In genomic region chr19:1247747-1248453, GRCh38 we compare ENCODE assay signal across 8 cellular contexts. TPM values are rescaled to one million over a fixed set of nuclear protein-coding genes. Genes with fewer than 3 reads are reported as not detected.
A peak's percentile ranks its signal among the peaks of the same experiment; 100 is the strongest.
DNase-seq lines count a peak whose midpoint lies in the region; ATAC-seq and TF ChIP-seq lines count a peak whose summit lies in the region.

No MANE protein-coding gene starts in this region.

- peak overlapping the region; percentile 29 for H3K27ac Mint-ChIP-seq in activated T-helper 1 cell treated with anti-CD3 and anti-CD28 coated beads, Interleukin-12 subunit alpha, Interleukin-12 subunit beta, Interleukin-2, Interleukin-4 antibody, amounts not matched to agents 30 ng/mL and 10 ng/mL and 1 ng/mL, durations not matched to agents 14 hours and 24 hours and 36 hours

- no peak overlapping the region for H3K27ac ChIP-seq in foreskin keratinocyte
- peak overlapping the region; percentile 82 for H3K27ac ChIP-seq in osteoblast (ENCODE audit: low read depth, low read length)

- peaks cover 4% of the 10 kb centered on the region for H3K4me1 Mint-ChIP-seq in activated T-helper 1 cell treated with anti-CD3 and anti-CD28 coated beads, Interleukin-12 subunit alpha, Interleukin-12 subunit beta, Interleukin-2, Interleukin-4 antibody, amounts not matched to agents 30 ng/mL and 10 ng/mL and 1 ng/mL, durations not matched to agents 14 hours and 24 hours and 36 hours (ENCODE audit: low read depth)

- H3K27me3 Mint-ChIP-seq in activated T-helper 1 cell treated with anti-CD3 and anti-CD28 coated beads, Interleukin-12 subunit alpha, Interleukin-12 subunit beta, Interleukin-2, Interleukin-4 antibody, amounts not matched to agents 30 ng/mL and 10 ng/mL and 1 ng/mL, durations not matched to agents 14 hours and 24 hours and 36 hours (ENCODE audit: insufficient read depth) = no peaks in the 10 kb centered on the region

- TF ChIP-seq CTCF in AG04449 (IDR thresholded peaks at IDR 0.05; ENCODE audit: insufficient read depth, low read length, missing control alignments) (peak; percentile 58), foreskin keratinocyte (conservative IDR thresholded peaks at IDR 0.05) (peak; percentile 34), osteoblast (IDR thresholded peaks at IDR 0.05; ENCODE audit: extremely low read depth, low read depth, low read length) (peak; percentile 25)

- H3K27me3 ChIP-seq in NT2/D1 (ENCODE audit: insufficient read depth, insufficient read length) (no peaks in the 10 kb centered on the region), foreskin keratinocyte (no peaks in the 10 kb centered on the region), osteoblast (ENCODE audit: insufficient read depth, low read length) (no peaks in the 10 kb centered on the region)

- H4K20me1 ChIP-seq in osteoblast (ENCODE audit: insufficient read depth, low read length) = peaks cover 26% of the 10 kb centered on the region

- peak overlapping the region; percentile 65 for H2AFZ ChIP-seq in osteoblast (ENCODE audit: low read length)

- H3K9me3 ChIP-seq in NT2/D1 (ENCODE audit: insufficient read depth, low read length) (no peaks in the 10 kb centered on the region), osteoblast (ENCODE audit: low read depth, low read length) (no peaks in the 10 kb centered on the region)

- peak overlapping the region; percentile 76 for H3K4me3 ChIP-seq in AG04449 (ENCODE audit: low read depth, low read length)
- H3K4me3 ChIP-seq in NT2/D1 (ENCODE audit: insufficient read length, low read depth) = peak overlapping the region; percentile 74
- peak overlapping the region; percentile 83 for H3K4me3 ChIP-seq in osteoblast (ENCODE audit: insufficient read depth, low read length)

- H3K9ac ChIP-seq in NT2/D1 (ENCODE audit: insufficient read length, low read depth) = peak overlapping the region; percentile 69

- H3K4me3 Mint-ChIP-seq in activated T-helper 1 cell treated with anti-CD3 and anti-CD28 coated beads, Interleukin-12 subunit alpha, Interleukin-12 subunit beta, Interleukin-2, Interleukin-4 antibody, amounts not matched to agents 30 ng/mL and 10 ng/mL and 1 ng/mL, durations not matched to agents 14 hours and 24 hours and 36 hours = no peak overlapping the region

- H3K4me1 ChIP-seq in NT2/D1 (ENCODE audit: insufficient read depth, insufficient read length) (peaks cover 24% of the 10 kb centered on the region), foreskin keratinocyte (no peaks in the 10 kb centered on the region), osteoblast (ENCODE audit: insufficient read depth, low read length) (peaks cover 18% of the 10 kb centered on the region)

- H3K4me2 ChIP-seq in osteoblast (ENCODE audit: insufficient read depth, low read length) = peak overlapping the region; percentile 76

- DNase-seq in AG04449 (ENCODE audit: low read depth, low spot score) (no peak), NT2/D1 (ENCODE audit: low read depth, low spot score) (no peak), foreskin keratinocyte (peak; percentile 30 to 60), osteoblast (ENCODE audit: insufficient read length, low spot score, missing footprints) (peak; percentile 96), hippocampal formation (lab: John Stamatoyannopoulos, UW) (no peak), NCI-H1694 treated with DMSO at 0.1 percent for 48 hours (lab: John Stamatoyannopoulos, UW) (no peak)
- peak; percentile 72 for DNase-seq in activated T-helper 1 cell treated with anti-CD3 and anti-CD28 coated beads, Interleukin-12 subunit alpha, Interleukin-12 subunit beta, Interleukin-2, Interleukin-4 antibody, amounts not matched to agents 30 ng/mL and 10 ng/mL and 1 ng/mL, durations not matched to agents 14 hours and 24 hours and 36 hours (ENCODE audit: low spot score)

- H3K79me2 ChIP-seq in osteoblast (ENCODE audit: insufficient read depth, low read length) = peaks cover 42% of the 10 kb centered on the region

- intact Hi-C loops in activated T-helper 1 cell treated with anti-CD3 and anti-CD28 coated beads, Interleukin-12 subunit alpha, Interleukin-12 subunit beta, Interleukin-2, Interleukin-4 antibody, amounts not matched to agents 30 ng/mL and 10 ng/mL and 1 ng/mL, durations not matched to agents 14 hours and 24 hours and 36 hours (cut with micrococcal nuclease) = loop anchor here (2.0 to 10.0 kb wide), 2 partner anchors 323 to 563 kb away; no protein-coding TSS in a partner anchor

- ATAC-seq in GM21423 (IDR thresholded peaks at IDR 0.05; ENCODE audit: unreplicated experiment) (peak; percentile 1), foreskin keratinocyte (no peak)

- H3K36me3 ChIP-seq in NT2/D1 (ENCODE audit: insufficient read depth, insufficient read length, low read length) (peaks cover 47% of the 10 kb centered on the region), osteoblast (ENCODE audit: insufficient read depth, low read length) (peaks cover 8% of the 10 kb centered on the region)

- POLR2A ChIA-PET in AG04449 (lab: Yijun Ruan, JAX) = no interaction called here

- no peaks in the 10 kb centered on the region for H3K9me3 Mint-ChIP-seq in activated T-helper 1 cell treated with anti-CD3 and anti-CD28 coated beads, Interleukin-12 subunit alpha, Interleukin-12 subunit beta, Interleukin-2, Interleukin-4 antibody, amounts not matched to agents 30 ng/mL and 10 ng/mL and 1 ng/mL, durations not matched to agents 14 hours and 24 hours and 36 hours

- CTCF ChIA-PET in AG04449 (lab: Yijun Ruan, JAX) = interaction anchor here (9.7 kb wide), 1 partner anchor 16 kb away, joined by 626 read pairs; the partner anchor contains the start of gene CIRBP

- peaks cover 12% of the 10 kb centered on the region for H3K36me3 Mint-ChIP-seq in activated T-helper 1 cell treated with anti-CD3 and anti-CD28 coated beads, Interleukin-12 subunit alpha, Interleukin-12 subunit beta, Interleukin-2, Interleukin-4 antibody, amounts not matched to agents 30 ng/mL and 10 ng/mL and 1 ng/mL, durations not matched to agents 14 hours and 24 hours and 36 hours (ENCODE audit: low read depth)

RNA-seq across cellular contexts. Expression of gene MIDN, which starts 0.5 kb away (rescaled TPM):
- 87.6 and 91.6 TPM in 2 replicates for total RNA-seq in activated T-helper 1 cell treated with anti-CD3 and anti-CD28 coated beads, Interleukin-12 subunit alpha, Interleukin-12 subunit beta, Interleukin-2, Interleukin-4 antibody, amounts not matched to agents 30 ng/mL and 10 ng/mL and 1 ng/mL, durations not matched to agents 14 hours and 24 hours and 36 hours
- total RNA-seq in foreskin keratinocyte (21.3 and 24.4 TPM in 2 replicates), osteoblast (14.4 and 19.9 TPM in 2 replicates)
- polyA plus RNA-seq in foreskin keratinocyte = 16.6 and 17.7 TPM in 2 replicates

RNA-seq across cellular contexts. Expression of gene ATP5F1D, which starts 6.3 kb away (rescaled TPM):
- total RNA-seq in activated T-helper 1 cell treated with anti-CD3 and anti-CD28 coated beads, Interleukin-12 subunit alpha, Interleukin-12 subunit beta, Interleukin-2, Interleukin-4 antibody, amounts not matched to agents 30 ng/mL and 10 ng/mL and 1 ng/mL, durations not matched to agents 14 hours and 24 hours and 36 hours = 234 and 239 TPM in 2 replicates
- total RNA-seq in foreskin keratinocyte (133 and 135 TPM in 2 replicates), osteoblast (12.4 and 13.8 TPM in 2 replicates)
- polyA plus RNA-seq in foreskin keratinocyte = 244 and 259 TPM in 2 replicates

RNA-seq across cellular contexts. Expression of gene CBARP, which starts 10.1 kb away (rescaled TPM):
- total RNA-seq in activated T-helper 1 cell treated with anti-CD3 and anti-CD28 coated beads, Interleukin-12 subunit alpha, Interleukin-12 subunit beta, Interleukin-2, Interleukin-4 antibody, amounts not matched to agents 30 ng/mL and 10 ng/mL and 1 ng/mL, durations not matched to agents 14 hours and 24 hours and 36 hours = 1.5 and 1.8 TPM in 2 replicates
- total RNA-seq in foreskin keratinocyte = 3.0 and 3.1 TPM in 2 replicates
- 2.4 TPM in 2 replicates for polyA plus RNA-seq in foreskin keratinocyte
- 1.8 and 2.9 TPM in 2 replicates for total RNA-seq in osteoblast

RNA-seq across cellular contexts. Expression of gene CIRBP, which starts 21.2 kb away (rescaled TPM):
- total RNA-seq in activated T-helper 1 cell treated with anti-CD3 and anti-CD28 coated beads, Interleukin-12 subunit alpha, Interleukin-12 subunit beta, Interleukin-2, Interleukin-4 antibody, amounts not matched to agents 30 ng/mL and 10 ng/mL and 1 ng/mL, durations not matched to agents 14 hours and 24 hours and 36 hours = 245 and 256 TPM in 2 replicates
- total RNA-seq in foreskin keratinocyte = 95.4 and 99.9 TPM in 2 replicates
- 128 and 129 TPM in 2 replicates for polyA plus RNA-seq in foreskin keratinocyte
- 300 and 380 TPM in 2 replicates for total RNA-seq in osteoblast

RNA-seq across cellular contexts. Expression of gene FAM174C, which starts 27.4 kb away (rescaled TPM):
- total RNA-seq in activated T-helper 1 cell treated with anti-CD3 and anti-CD28 coated beads, Interleukin-12 subunit alpha, Interleukin-12 subunit beta, Interleukin-2, Interleukin-4 antibody, amounts not matched to agents 30 ng/mL and 10 ng/mL and 1 ng/mL, durations not matched to agents 14 hours and 24 hours and 36 hours = 119 and 128 TPM in 2 replicates
- total RNA-seq in foreskin keratinocyte (48.1 and 50.9 TPM in 2 replicates), osteoblast (21.8 and 25.0 TPM in 2 replicates)
- 79.6 and 91.6 TPM in 2 replicates for polyA plus RNA-seq in foreskin keratinocyte

Comparison
In these comparisons a context has a peak if more than half of its experiments do, and no peak if none do; other contexts are left out.
1. DNase-seq: peak in activated T-helper 1 cell treated with anti-CD3 and anti-CD28 coated beads, Interleukin-12 subunit alpha, Interleukin-12 subunit beta, Interleukin-2, Interleukin-4 antibody, amounts not matched to agents 30 ng/mL and 10 ng/mL and 1 ng/mL, durations not matched to agents 14 hours and 24 hours and 36 hours (single experiment), foreskin keratinocyte (2 of 2) and osteoblast (single experiment); none in AG04449 (single experiment), NT2/D1 (single experiment), hippocampal formation (0 of 2) and NCI-H1694 treated with DMSO at 0.1 percent for 48 hours (single experiment).
2. Peak in every context shown above with its lines, with median percentiles within 50 percentile points of each other: H3K4me3 ChIP-seq and CTCF ChIP-seq.